Comparison of ENCODE assay signal across 9 cellular contexts in genomic region chr3:39541917-39542329, GRCh38.
DNase-seq lines count a peak whose midpoint lies in the region; ATAC-seq, FAIRE-seq and TF ChIP-seq lines count a peak whose summit lies in the region.
"Had no signal": no experiment of that assay in that cellular context is flagged by ENCODE, and none has a peak within 500 bp of the region (broad histone marks: within the 10 kb centered on the region; RNA-seq: fewer than 3 reads in every experiment).

No MANE protein-coding gene starts in this region.

- H3K4me1 Mint-ChIP-seq in activated T-cell treated with anti-CD3 and anti-CD28 coated beads, Interleukin-2, amount 50 U/mL, for 4 hours (ENCODE audit: low read depth): peaks cover 3% of the 10 kb centered on the region
- H3K4me1 Mint-ChIP-seq in activated CD4-positive, alpha-beta T cell treated with anti-CD3 and anti-CD28 coated beads, Interleukin-2, amount 10 ng/mL, durations not matched to agents 24 days and 14 days: no peaks in the 10 kb centered on the region

- no peaks in the 10 kb centered on the region for H3K36me3 ChIP-seq in cardiac muscle cell
- H3K36me3 ChIP-seq in upper lobe of right lung: no peaks in the 10 kb centered on the region

- peak; percentile 68 for TF ChIP-seq CTCF in cardiac muscle cell (IDR thresholded peaks at IDR 0.05; ENCODE audit: low read depth, low read length)
- TF ChIP-seq CTCF in foreskin keratinocyte (conservative IDR thresholded peaks at IDR 0.05): peak; percentile 77
- TF ChIP-seq CTCF in upper lobe of right lung (IDR thresholded peaks at IDR 0.05): peak; percentile 51

- no peaks in the 10 kb centered on the region for H3K27me3 ChIP-seq in cardiac muscle cell
- H3K27me3 ChIP-seq in foreskin keratinocyte: no peaks in the 10 kb centered on the region
- H3K27me3 ChIP-seq in upper lobe of right lung: no peaks in the 10 kb centered on the region

- peaks cover 15% of the 10 kb centered on the region for H3K27me3 Mint-ChIP-seq in activated T-cell treated with anti-CD3 and anti-CD28 coated beads, Interleukin-2, amount 50 U/mL, for 4 hours (ENCODE audit: low read depth)
- H3K27me3 Mint-ChIP-seq in activated CD4-positive, alpha-beta T cell treated with anti-CD3 and anti-CD28 coated beads, Interleukin-2, amount 10 ng/mL, durations not matched to agents 24 days and 14 days: peaks cover 3% of the 10 kb centered on the region

- no peaks in the 10 kb centered on the region for H3K9me3 ChIP-seq in cardiac muscle cell (ENCODE audit: low read depth)
- no peaks in the 10 kb centered on the region for H3K9me3 ChIP-seq in upper lobe of right lung

- no peak overlapping the region for H3K27ac Mint-ChIP-seq in activated CD4-positive, alpha-beta T cell treated with anti-CD3 and anti-CD28 coated beads, Interleukin-2, amount 10 ng/mL, durations not matched to agents 24 days and 14 days
- H3K27ac Mint-ChIP-seq: activated naive CD8-positive, alpha-beta T cell had no signal

- DNase-seq in cardiac muscle cell (ENCODE audit: low read depth in 1 of 2, low spot score in 1 of 2) (peak; percentile 26 to 50), left ventricle myocardium superior (no peak), RCC 7860 (ENCODE audit: low spot score) (no peak), foreskin keratinocyte (no peak), upper lobe of right lung (no peak)
- no peak for DNase-seq in activated T-cell treated with anti-CD3 and anti-CD28 coated beads, Interleukin-2, amount 50 U/mL, for 4 hours
- no peak for DNase-seq in activated CD4-positive, alpha-beta T cell treated with anti-CD3 and anti-CD28 coated beads, Interleukin-2, amount 10 ng/mL, durations not matched to agents 24 days and 14 days

- intact Hi-C loops in left ventricle myocardium superior (cut with micrococcal nuclease) (no loop called here), upper lobe of right lung (cut with DNase I) (no loop called here)
- intact Hi-C loops in activated CD4-positive, alpha-beta T cell treated with anti-CD3 and anti-CD28 coated beads, Interleukin-2, amount 10 ng/mL, durations not matched to agents 24 days and 14 days (cut with micrococcal nuclease): no loop called here

- H3K4me3 ChIP-seq in cardiac muscle cell (no peak overlapping the region), upper lobe of right lung (no peak overlapping the region)

- H3K4me1 ChIP-seq in cardiac muscle cell (ENCODE audit: low read depth): no peaks in the 10 kb centered on the region
- H3K4me1 ChIP-seq in foreskin keratinocyte: no peaks in the 10 kb centered on the region
- no peaks in the 10 kb centered on the region for H3K4me1 ChIP-seq in upper lobe of right lung

- peak; percentile 47 for FAIRE-seq in RCC 7860 (lab: Jason Lieb, UNC)

- H3K27ac ChIP-seq in cardiac muscle cell (no peak overlapping the region), foreskin keratinocyte (no peak overlapping the region), upper lobe of right lung (no peak overlapping the region)

- H3K36me3 Mint-ChIP-seq in activated T-cell treated with anti-CD3 and anti-CD28 coated beads, Interleukin-2, amount 50 U/mL, for 4 hours (ENCODE audit: insufficient read depth): no peaks in the 10 kb centered on the region
- H3K36me3 Mint-ChIP-seq in activated CD4-positive, alpha-beta T cell treated with anti-CD3 and anti-CD28 coated beads, Interleukin-2, amount 10 ng/mL, durations not matched to agents 24 days and 14 days (ENCODE audit: low read depth): no peaks in the 10 kb centered on the region
- H3K36me3 Mint-ChIP-seq: activated naive CD8-positive, alpha-beta T cell had no signal

- ATAC-seq in left ventricle myocardium superior: no peak
- no peak for ATAC-seq in foreskin keratinocyte
- ATAC-seq in upper lobe of right lung: no peak
- ATAC-seq in activated T-cell treated with anti-CD3 and anti-CD28 coated beads, Interleukin-2, amount 50 U/mL, for 4 hours: no peak
- no peak for ATAC-seq in HG03342 (IDR thresholded peaks at IDR 0.05; ENCODE audit: unreplicated experiment)

- H3K4me3 Mint-ChIP-seq in activated T-cell treated with anti-CD3 and anti-CD28 coated beads, Interleukin-2, amount 50 U/mL, for 4 hours: no peak overlapping the region
- H3K4me3 Mint-ChIP-seq in activated CD4-positive, alpha-beta T cell treated with anti-CD3 and anti-CD28 coated beads, Interleukin-2, amount 10 ng/mL, durations not matched to agents 24 days and 14 days: no peak overlapping the region
- H3K4me3 Mint-ChIP-seq: activated naive CD8-positive, alpha-beta T cell had no signal

- H3K9me3 Mint-ChIP-seq in activated T-cell treated with anti-CD3 and anti-CD28 coated beads, Interleukin-2, amount 50 U/mL, for 4 hours: no peaks in the 10 kb centered on the region
- no peaks in the 10 kb centered on the region for H3K9me3 Mint-ChIP-seq in activated CD4-positive, alpha-beta T cell treated with anti-CD3 and anti-CD28 coated beads, Interleukin-2, amount 10 ng/mL, durations not matched to agents 24 days and 14 days

Comparison
In these comparisons a context has a peak if more than half of its experiments do, and no peak if none do; other contexts are left out.
1. DNase-seq: peak in cardiac muscle cell (2 of 2); none in left ventricle myocardium superior (single experiment), RCC 7860 (single experiment), foreskin keratinocyte (0 of 2), upper lobe of right lung (single experiment), activated T-cell treated with anti-CD3 and anti-CD28 coated beads, Interleukin-2, amount 50 U/mL, for 4 hours (single experiment) and activated CD4-positive, alpha-beta T cell treated with anti-CD3 and anti-CD28 coated beads, Interleukin-2, amount 10 ng/mL, durations not matched to agents 24 days and 14 days (single experiment).
2. Peak in every context shown above with its lines, with median percentiles within 50 percentile points of each other: CTCF ChIP-seq.